In genomic region chr5:16570121-16570815, GRCh38 we compare ENCODE assay signal across 23 cellular contexts. TPM values are rescaled to one million over a fixed set of nuclear protein-coding genes. Genes with fewer than 3 reads are reported as not detected.
DNase-seq lines count a peak whose midpoint lies in the region; ATAC-seq and TF ChIP-seq lines count a peak whose summit lies in the region.
"Had no signal": no experiment of that assay in that cellular context is flagged by ENCODE, and none has a peak within 500 bp of the region (broad histone marks: within the 10 kb centered on the region; RNA-seq: fewer than 3 reads in every experiment).

No MANE protein-coding gene starts in this region.

- H3K36me3 ChIP-seq in heart left ventricle, result peaks cover 0 to 5% (median 0%) of the 10 kb centered on the region in 9 donors
- H3K36me3 ChIP-seq: prostate gland, SJCRH30, upper lobe of left lung had no signal

- H3K27me3 ChIP-seq in right cardiac atrium (ENCODE audit: control insufficient read depth, insufficient read depth) (no peaks in the 10 kb centered on the region), heart left ventricle (no peaks in the 10 kb centered on the region)
- H3K27me3 ChIP-seq: SJCRH30, upper lobe of left lung had no signal

- peak overlapping the region; percentile 27 for H3K27ac ChIP-seq in right cardiac atrium (ENCODE audit: low read length)
- peak overlapping the region in 1 of 12 donors; percentile 62 for H3K27ac ChIP-seq in heart left ventricle
- H3K27ac ChIP-seq: A549, coronary artery, prostate gland, SJCRH30, upper lobe of left lung had no signal

- TF ChIP-seq CTCF in heart left ventricle (IDR thresholded peaks at IDR 0.05) (no peak), fibroblast of the aortic adventitia (IDR thresholded peaks at IDR 0.05; ENCODE audit: insufficient read depth, low read length) (no peak)

- ATAC-seq in right cardiac atrium (no peak), heart left ventricle (no peak), GM21360 (IDR thresholded peaks at IDR 0.05; ENCODE audit: unreplicated experiment) (no peak)
- ATAC-seq: A549; stimulated activated effector memory CD8-positive, alpha-beta T cell treated with anti-CD3 and anti-CD28 coated beads, Interleukin-12 subunit alpha, Interleukin-12 subunit beta, amount 100 ng/mL, for 72 hours had no signal

- DNase-seq in right cardiac atrium, result no peak
- no peak for DNase-seq in heart left ventricle
- DNase-seq in amniotic epithelial cell (ENCODE audit: low read depth), result peak; percentile 75
- peak; percentile 47 for DNase-seq in fibroblast of the aortic adventitia (ENCODE audit: low read depth)
- DNase-seq in occipital lobe (lab: John Stamatoyannopoulos, UW), result no peak
- no peak for DNase-seq in iPS-NIHi11 (ENCODE audit: low spot score)
- no peak for DNase-seq in NCI-H345 treated with DMSO at 0.1 percent for 48 hours (lab: John Stamatoyannopoulos, UW; ENCODE audit: unreplicated experiment)
- DNase-seq: activated CD4-positive, alpha-beta T cell treated with anti-CD3 and anti-CD28 coated beads for 1 hour; anterior cingulate cortex; CD8-positive, alpha-beta memory T cell; mesendoderm; NCI-H2029 treated with DMSO at 0.1 percent for 48 hours; NCI-H510A treated with DMSO at 0.1 percent for 48 hours; nephron progenitor cell; SJCRH30; stimulated activated CD4-positive, alpha-beta T cell treated with anti-CD3 and anti-CD28 coated beads, Interleukin-12 subunit alpha, Interleukin-12 subunit beta, amount 100 ng/mL, for 4 hours; T-helper 9 cell; upper lobe of left lung had no signal

- WGBS in right cardiac atrium, result 64% methylated on average over 3 of the region's 3 CpGs
- 73 to 90% (median 82%) methylated on average over 3 of the region's 3 CpGs for WGBS in heart left ventricle, 4 donors

- intact Hi-C loops in right cardiac atrium (cut with DNase I) (no loop called here), heart left ventricle (cut with DNase I) (no loop called here)

- H3K4me3 ChIP-seq in right cardiac atrium (ENCODE audit: low read length) (no peak overlapping the region), heart left ventricle (no peak overlapping the region), fibroblast of the aortic adventitia (ENCODE audit: low read depth, low read length) (no peak overlapping the region)
- H3K4me3 ChIP-seq: A549, coronary artery, prostate gland, SJCRH30, upper lobe of left lung had no signal

- no peaks in the 10 kb centered on the region for H3K4me1 ChIP-seq in right cardiac atrium (ENCODE audit: control insufficient read depth, insufficient read depth, low read length)
- peaks cover 0 to 25% (median 10%) of the 10 kb centered on the region in 12 donors for H3K4me1 ChIP-seq in heart left ventricle
- H3K4me1 ChIP-seq: A549, SJCRH30, upper lobe of left lung had no signal

- peaks cover 2% of the 10 kb centered on the region for H3K9me3 ChIP-seq in right cardiac atrium (ENCODE audit: control insufficient read depth, low read length)
- no peaks in the 10 kb centered on the region for H3K9me3 ChIP-seq in heart left ventricle
- H3K9me3 ChIP-seq: A549, prostate gland, SJCRH30, upper lobe of left lung had no signal

- TF ChIP-seq POLR2A in heart left ventricle (IDR thresholded peaks at IDR 0.05), result no peak

RNA-seq across cellular contexts. Expression of gene RETREG1, which starts 46.5 kb away (rescaled TPM):
- total RNA-seq in right cardiac atrium (100 to 1,000 TPM; 123 to 209 (median 152) TPM), heart left ventricle (100 to 1,000 TPM in 8 of 9 donors, 10 to 100 TPM in 1; 80.3 to 219 (median 173) TPM), fibroblast of the aortic adventitia (ENCODE audit: low replicate concordance) (0.08 and 0.99 TPM in 2 replicates), occipital lobe (71.3 TPM)
- polyA plus RNA-seq in right cardiac atrium (114 TPM), heart left ventricle (100 to 1,000 TPM in 1 of 2 donors, 10 to 100 TPM in 1; 24.5 to 110 TPM)

Comparison
In these comparisons a context has a peak if more than half of its experiments do, and no peak if none do; other contexts are left out.
1. DNase-seq: peak in amniotic epithelial cell (single experiment) and fibroblast of the aortic adventitia (single experiment); none in right cardiac atrium (0 of 3), heart left ventricle (0 of 5), occipital lobe (single experiment), iPS-NIHi11 (single experiment) and NCI-H345 treated with DMSO at 0.1 percent for 48 hours (single experiment).
2. RNA of gene RETREG1, which starts 46.5 kb away (total RNA-seq): 80.3 to 219 TPM in heart left ventricle, 123 to 209 TPM in right cardiac atrium and 71.3 TPM in occipital lobe (single experiment); 0.08 to 0.99 TPM in fibroblast of the aortic adventitia; every median in the first group is over 10 times any median in the second.